ENCODE assay signal across 20 cellular contexts in genomic region chr5:58348996-58349728, GRCh38.
"Had no signal": no experiment of that assay in that cellular context is flagged by ENCODE, and none has a peak within 500 bp of the region (broad histone marks: within the 10 kb centered on the region; RNA-seq: fewer than 3 reads in every experiment).

No MANE protein-coding gene starts in this region.

- H3K27me3 ChIP-seq: breast epithelium, esophagus squamous epithelium, right atrium auricular region, stomach, vagina had no signal

- H3K9me3 ChIP-seq: right atrium auricular region, vagina had no signal

- H3K4me3 Mint-ChIP-seq: activated CD4-positive, alpha-beta T cell treated with anti-CD3 and anti-CD28 coated beads, Interleukin-2, amount 10 ng/mL, durations not matched to agents 7 days and 5 days; activated T-cell treated with anti-CD3 and anti-CD28 coated beads, Interleukin-2, amount 50 U/mL, for 4 hours; dendritic cell treated with granulocyte-macrophage colony-stimulating factor and Interleukin-4, amounts not matched to agents 40 ng/mL and 50 ng/mL, for 4 days; neural crest cell; stimulated activated effector memory CD8-positive, alpha-beta T cell treated with anti-CD3 and anti-CD28 coated beads, Interleukin-12 subunit alpha, Interleukin-12 subunit beta, amount 100 ng/mL, for 72 hours; T-helper 1 cell treated with Interleukin-12 subunit alpha and Interleukin-12 subunit beta and Interleukin-4 antibody, amounts not matched to agents 30 μg/mL and 1 μg/mL, for 36 hours had no signal

- H3K4me1 ChIP-seq: breast epithelium, right atrium auricular region, stomach, vagina had no signal

- H3K27me3 Mint-ChIP-seq: activated CD4-positive, alpha-beta T cell treated with anti-CD3 and anti-CD28 coated beads, Interleukin-2, amount 10 ng/mL, durations not matched to agents 7 days and 5 days; dendritic cell treated with granulocyte-macrophage colony-stimulating factor and Interleukin-4, amounts not matched to agents 40 ng/mL and 50 ng/mL, for 4 days; progenitor cell of endocrine pancreas had no signal

- H3K27ac ChIP-seq: breast epithelium, esophagus squamous epithelium, right atrium auricular region, stomach, vagina had no signal

- H3K9me3 Mint-ChIP-seq: activated CD4-positive, alpha-beta T cell treated with anti-CD3 and anti-CD28 coated beads, Interleukin-2, amount 10 ng/mL, durations not matched to agents 7 days and 5 days; activated T-cell treated with anti-CD3 and anti-CD28 coated beads, Interleukin-2, amount 50 U/mL, for 4 hours; dendritic cell treated with granulocyte-macrophage colony-stimulating factor and Interleukin-4, amounts not matched to agents 40 ng/mL and 50 ng/mL, for 4 days; stimulated activated effector memory CD8-positive, alpha-beta T cell treated with anti-CD3 and anti-CD28 coated beads, Interleukin-12 subunit alpha, Interleukin-12 subunit beta, amount 100 ng/mL, for 72 hours; T-helper 1 cell treated with Interleukin-12 subunit alpha and Interleukin-12 subunit beta and Interleukin-4 antibody, amounts not matched to agents 30 μg/mL and 1 μg/mL, for 36 hours had no signal

- H3K27ac Mint-ChIP-seq: activated CD4-positive, alpha-beta T cell treated with anti-CD3 and anti-CD28 coated beads, Interleukin-2, amount 10 ng/mL, durations not matched to agents 7 days and 5 days; dendritic cell treated with granulocyte-macrophage colony-stimulating factor and Interleukin-4, amounts not matched to agents 40 ng/mL and 50 ng/mL, for 4 days; progenitor cell of endocrine pancreas; stimulated activated effector memory CD8-positive, alpha-beta T cell treated with anti-CD3 and anti-CD28 coated beads, Interleukin-12 subunit alpha, Interleukin-12 subunit beta, amount 100 ng/mL, for 72 hours; T-helper 1 cell treated with Interleukin-12 subunit alpha and Interleukin-12 subunit beta and Interleukin-4 antibody, amounts not matched to agents 30 μg/mL and 1 μg/mL, for 36 hours had no signal

- ATAC-seq: activated CD4-positive, CD25-positive, alpha-beta regulatory T cell treated with anti-CD3 and anti-CD28 coated beads, Interleukin-2, amount 50 U/mL, for 24 hours; activated T-cell treated with anti-CD3 and anti-CD28 coated beads, Interleukin-2, amount 50 U/mL, for 4 hours; left lobe of liver; stimulated activated effector memory CD8-positive, alpha-beta T cell treated with anti-CD3 and anti-CD28 coated beads, Interleukin-12 subunit alpha, Interleukin-12 subunit beta, amount 100 ng/mL, for 72 hours had no signal

- H3K36me3 Mint-ChIP-seq: stimulated activated effector memory CD8-positive, alpha-beta T cell treated with anti-CD3 and anti-CD28 coated beads, Interleukin-12 subunit alpha, Interleukin-12 subunit beta, amount 100 ng/mL, for 72 hours had no signal

- H3K4me3 ChIP-seq: breast epithelium, esophagus squamous epithelium, right atrium auricular region, stomach, vagina had no signal

- H3K36me3 ChIP-seq: breast epithelium, esophagus squamous epithelium, right atrium auricular region, stomach, vagina had no signal

- H3K4me1 Mint-ChIP-seq: activated CD4-positive, alpha-beta T cell treated with anti-CD3 and anti-CD28 coated beads, Interleukin-2, amount 10 ng/mL, durations not matched to agents 7 days and 5 days; neural crest cell; stimulated activated effector memory CD8-positive, alpha-beta T cell treated with anti-CD3 and anti-CD28 coated beads, Interleukin-12 subunit alpha, Interleukin-12 subunit beta, amount 100 ng/mL, for 72 hours had no signal

- DNase-seq: activated CD4-positive, alpha-beta T cell treated with anti-CD3 and anti-CD28 coated beads, Interleukin-2, amount 10 ng/mL, durations not matched to agents 7 days and 5 days; activated CD8-positive, alpha-beta memory T cell treated with anti-CD3 and anti-CD28 coated beads, Interleukin-2, amount 50 U/mL, for 4 hours; activated naive CD4-positive, alpha-beta T cell treated with anti-CD3 and anti-CD28 coated beads, Interleukin-2, amount 50 U/mL, for 16 hours; activated T-cell treated with anti-CD3 and anti-CD28 coated beads, Interleukin-2, amount 50 U/mL, for 4 hours; effector CD8-positive, alpha-beta T cell; esophagus squamous epithelium; islet precursor cell; small intestine; stimulated activated CD4-positive, alpha-beta T cell treated with anti-CD3 and anti-CD28 coated beads, Interleukin-4, amount 100 ng/mL, for 24 hours; stomach had no signal
